Comparison of ENCODE assay signal across 23 cellular contexts in genomic region chr21:26553921-26554320, GRCh38. TPM values are rescaled to one million over a fixed set of nuclear protein-coding genes. Genes with fewer than 3 reads are reported as not detected.
DNase-seq lines count a peak whose midpoint lies in the region; ATAC-seq, FAIRE-seq and TF ChIP-seq lines count a peak whose summit lies in the region.
"Had no signal": no experiment of that assay in that cellular context is flagged by ENCODE, and none has a peak within 500 bp of the region (broad histone marks: within the 10 kb centered on the region; RNA-seq: fewer than 3 reads in every experiment).

No MANE protein-coding gene starts in this region.

- H2BK12ac ChIP-seq in H1 (ENCODE audit: low read depth, low read length), result no peak overlapping the region

- H3K23ac ChIP-seq in H1 (ENCODE audit: insufficient read length), result no peak overlapping the region

- in situ Hi-C loops in HepG2 (cut with HindIII; ENCODE audit: extremely low pct_ligation_motif_present, low pct_unique_long_range_greater_than_20kb), result no loop called here

- no peak overlapping the region for H3K14ac ChIP-seq in H1 (ENCODE audit: insufficient read length)

- H3K27me3 ChIP-seq in HepG2 (ENCODE audit: control insufficient read depth in 1 of 2, insufficient read depth in 2 of 2, low read length in 2 of 2) (no peaks in the 10 kb centered on the region), right lobe of liver (no peaks in the 10 kb centered on the region), H1 (replicated peaks in 1 of 4; ENCODE audit: control insufficient read depth in 3 of 4, extremely low read depth in 1 of 4, insufficient read depth in 3 of 4, low read length in 3 of 4) (no peaks in the 10 kb centered on the region), upper lobe of right lung (no peaks in the 10 kb centered on the region)
- H3K27me3 ChIP-seq: BLaER1 treated with 17β-estradiol and CSF1 and Interleukin-3, amounts not matched to agents 10 nM and 100 nM had no signal

- H3K9ac ChIP-seq in HepG2 (ENCODE audit: insufficient read depth, low read depth, low read length) (no peak overlapping the region), H1 (replicated peaks in 1 of 4; ENCODE audit: extremely low read depth in 1 of 4, low read depth in 3 of 4, low read length in 3 of 4) (no peak overlapping the region)
- H3K9ac ChIP-seq: BLaER1 treated with 17β-estradiol and CSF1 and Interleukin-3, amounts not matched to agents 10 nM and 100 nM had no signal

- H3K27ac ChIP-seq in HepG2 (ENCODE audit: extremely low read length, insufficient read depth, low read length) (no peak overlapping the region), right lobe of liver (no peak overlapping the region), H1 (ENCODE audit: low read depth, low read length) (no peak overlapping the region), upper lobe of right lung (peak overlapping the region; percentile 14)
- H3K27ac ChIP-seq: BLaER1 treated with 17β-estradiol and CSF1 and Interleukin-3, amounts not matched to agents 10 nM and 100 nM; PC-9 had no signal

- H3K79me1 ChIP-seq in H1 (ENCODE audit: low read depth, low read length), result peaks cover 2% of the 10 kb centered on the region; the same call in 1 of the 2 replicates

- CTCF ChIA-PET in HepG2 (lab: Yijun Ruan, JAX; ENCODE audit: low intra/inter-chr PET ratio, low total read pairs) (no interaction called here), H1 (lab: Charles Lee; ENCODE audit: partially characterized antibody) (interaction anchor here (0.7 to 2.3 kb wide), 3 partner anchors 11 to 752 kb away, joined by 3 to 5 read pairs (median 3); no protein-coding TSS in a partner anchor)

- DNase-seq in HepG2 (ENCODE audit: low spot score) (no peak), right lobe of liver (no peak), NCI-H69 (lab: John Stamatoyannopoulos, UW) (peak; percentile 78), H1 (ENCODE audit: low read depth in 1 of 2, low spot score in 2 of 2) (no peak), upper lobe of right lung (no peak), urothelium cell line (ENCODE audit: low spot score) (no peak)
- DNase-seq: AML-193; CD4-positive, alpha-beta T cell; DMS53; H7; NCI-H1048; NCI-H1436; NCI-H526 treated with DMSO at 0.1 percent for 48 hours; PC-9 had no signal

- no peak overlapping the region for H2BK15ac ChIP-seq in H1 (ENCODE audit: low read length)

- no peaks in the 10 kb centered on the region for H3K79me2 ChIP-seq in HepG2 (ENCODE audit: insufficient read depth, low read length)
- peaks cover 0 to 1% of the 10 kb centered on the region in 2 experiments; a peak in 2 of 4 replicates for H3K79me2 ChIP-seq in H1 (ENCODE audit: control insufficient read depth in 1 of 2, insufficient read depth in 2 of 2, low read length in 2 of 2)

- H2AFZ ChIP-seq in HepG2 (ENCODE audit: low read length) (no peak overlapping the region), H1 (ENCODE audit: low read length) (no peak overlapping the region)
- H2AFZ ChIP-seq: PC-9 had no signal

- H2BK5ac ChIP-seq in H1 (ENCODE audit: low read depth, low read length), result no peak overlapping the region

- no peaks in the 10 kb centered on the region for H3K23me2 ChIP-seq in H1 (ENCODE audit: low read depth, low read length)

- H3K36me3 ChIP-seq in HepG2 (replicated peaks in 1 of 2; ENCODE audit: control insufficient read depth in 1 of 2, insufficient read depth in 2 of 2, low read length in 2 of 2) (no peaks in the 10 kb centered on the region), right lobe of liver (no peaks in the 10 kb centered on the region), H1 (ENCODE audit: control insufficient read depth in 2 of 4, insufficient read depth in 4 of 4, low read length in 3 of 4) (no peaks in the 10 kb centered on the region; a peak in 1 of 8 replicates), upper lobe of right lung (no peaks in the 10 kb centered on the region)
- H3K36me3 ChIP-seq: BLaER1 treated with 17β-estradiol and CSF1 and Interleukin-3, amounts not matched to agents 10 nM and 100 nM had no signal

- H3K4me1 ChIP-seq in HepG2 (ENCODE audit: insufficient read depth, low read length), result no peaks in the 10 kb centered on the region
- no peaks in the 10 kb centered on the region for H3K4me1 ChIP-seq in right lobe of liver
- H3K4me1 ChIP-seq in H1 (replicated peaks in 1 of 4; ENCODE audit: control insufficient read depth in 3 of 4, insufficient read depth in 4 of 4, low read length in 3 of 4), result no peaks in the 10 kb centered on the region
- no peaks in the 10 kb centered on the region for H3K4me1 ChIP-seq in upper lobe of right lung

- 0% methylated on average over 2 of the region's 2 CpGs for WGBS in HepG2 (ENCODE audit: low lambda C conversion rate)
- 59% methylated on average over 2 of the region's 2 CpGs for WGBS in right lobe of liver (ENCODE audit: insufficient coverage, low coverage, low lambda C conversion rate, missing lambda C conversion rate)
- 94% methylated on average over 2 of the region's 2 CpGs; no CpG with 5 or more reads in 1 of the 2 experiments for WGBS in H1 (ENCODE audit: extremely low coverage in 1 of 2, insufficient coverage in 1 of 2, insufficient read length in 1 of 2, insufficient replicate concordance in 2 of 2, low coverage in 1 of 2, low lambda C conversion rate in 2 of 2, missing lambda C conversion rate in 1 of 2), 2 experiments

- POLR2A ChIA-PET in HepG2 (lab: Yijun Ruan, JAX) (no interaction called here), H1 (lab: Charles Lee; ENCODE audit: partially characterized antibody) (interaction anchor here (1.0 to 1.9 kb wide), 3 partner anchors 11 to 18 kb away, joined by 3 to 5 read pairs (median 3); no protein-coding TSS in a partner anchor)

- TF ChIP-seq POLR2A in HepG2 (IDR thresholded peaks at IDR 0.05; ENCODE audit: insufficient read depth in 1 of 2, low read depth in 2 of 2, low read length in 2 of 2) (no peak), right lobe of liver (IDR thresholded peaks at IDR 0.05) (no peak), H1 (IDR thresholded peaks at IDR 0.05; ENCODE audit: control extremely low read depth in 1 of 2, low read depth in 2 of 2, low read length in 2 of 2) (no peak)

- H2BK20ac ChIP-seq in H1 (ENCODE audit: low read length), result no peak overlapping the region

- H2AK5ac ChIP-seq in H1 (ENCODE audit: low read depth, low read length), result no peak overlapping the region

- H3K4me2 ChIP-seq in HepG2 (ENCODE audit: low read depth, low read length) (no peak overlapping the region), H1 (ENCODE audit: insufficient read depth in 1 of 2, low read depth in 2 of 2, low read length in 2 of 2) (no peak overlapping the region)
- H3K4me2 ChIP-seq: BLaER1 treated with 17β-estradiol and CSF1 and Interleukin-3, amounts not matched to agents 10 nM and 100 nM; PC-9 had no signal

- no peak overlapping the region for H4K8ac ChIP-seq in H1 (ENCODE audit: extremely low read depth, insufficient read depth, low read length)

- no peak for ATAC-seq in HepG2
- no peak for ATAC-seq in right lobe of liver
- ATAC-seq in upper lobe of right lung, result no peak
- ATAC-seq in HG02852 (IDR thresholded peaks at IDR 0.05; ENCODE audit: unreplicated experiment), result no peak
- no peak for ATAC-seq in HG02870 (IDR thresholded peaks at IDR 0.05; ENCODE audit: unreplicated experiment)
- ATAC-seq: Right ventricle myocardium inferior had no signal

- H4K5ac ChIP-seq in H1 (ENCODE audit: insufficient read length, low read depth, low read length), result no peak overlapping the region

- H3K4me3 ChIP-seq in HepG2 (replicated peaks in 1 of 3; ENCODE audit: insufficient read depth in 1 of 3, low read depth in 2 of 3, low read length in 3 of 3) (no peak overlapping the region), right lobe of liver (no peak overlapping the region), H1 (ENCODE audit: extremely low read depth in 1 of 4, insufficient read depth in 2 of 4, low read depth in 3 of 4, low read length in 4 of 4) (no peak overlapping the region), upper lobe of right lung (no peak overlapping the region)
- H3K4me3 ChIP-seq: BLaER1 treated with 17β-estradiol and CSF1 and Interleukin-3, amounts not matched to agents 10 nM and 100 nM; PC-9 had no signal

- no peak overlapping the region for H2BK120ac ChIP-seq in H1 (replicated peaks; ENCODE audit: low read depth, low read length)

- H3K4ac ChIP-seq in H1 (replicated peaks; ENCODE audit: insufficient read length, low read depth, low read length), result no peak overlapping the region

- TF ChIP-seq RAD21 in HepG2 (CRISPR knock-in tag; IDR thresholded peaks at IDR 0.05) (no peak), H1 (IDR thresholded peaks at IDR 0.05 in 1 of 2, conservative IDR thresholded peaks at IDR 0.05 in 1 of 2; ENCODE audit: low read depth in 2 of 2, low read length in 2 of 2) (no peak)

- FAIRE-seq in HepG2 (lab: Jason Lieb, UNC), result no peak
- FAIRE-seq in H1 (lab: Jason Lieb, UNC), result no peak
- no peak for FAIRE-seq in urothelium cell line (lab: Jason Lieb, UNC)
- FAIRE-seq: A204.1, D721Med had no signal

- TF ChIP-seq EP300 in HepG2 (IDR thresholded peaks at IDR 0.05; ENCODE audit: low read depth in 2 of 2, low read length in 2 of 2), result no peak
- no peak for TF ChIP-seq EP300 in HepG2 (CRISPR knock-in tag; IDR thresholded peaks at IDR 0.05; ENCODE audit: borderline replicate concordance)
- no peak for TF ChIP-seq EP300 in H1 (IDR thresholded peaks at IDR 0.05; ENCODE audit: borderline replicate concordance in 1 of 2, low read depth in 2 of 2, low read length in 2 of 2)

- H4K20me1 ChIP-seq in HepG2 (ENCODE audit: insufficient read depth, low read length) (no peaks in the 10 kb centered on the region), H1 (replicated peaks in 1 of 2; ENCODE audit: control insufficient read depth in 1 of 2, insufficient read depth in 2 of 2, low read length in 2 of 2) (peaks cover 0 to 2% of the 10 kb centered on the region in 2 experiments)
- H4K20me1 ChIP-seq: BLaER1 treated with 17β-estradiol and CSF1 and Interleukin-3, amounts not matched to agents 10 nM and 100 nM had no signal

- H3K18ac ChIP-seq in H1 (ENCODE audit: extremely low read depth, low read length), result no peak overlapping the region

- H4K91ac ChIP-seq in H1 (replicated peaks; ENCODE audit: insufficient read length, low read length), result no peak overlapping the region

- no peak overlapping the region for H3K56ac ChIP-seq in H1 (replicated peaks; ENCODE audit: insufficient read length, low read depth, low read length)

- TF ChIP-seq CTCF in HepG2 (CRISPR knock-in tag; IDR thresholded peaks at IDR 0.05) (no peak), right lobe of liver (IDR thresholded peaks at IDR 0.05) (no peak), H1 (IDR thresholded peaks at IDR 0.05; ENCODE audit: control extremely low read depth in 1 of 3, insufficient read depth in 1 of 3, low read depth in 1 of 3, low read length in 3 of 3) (no peak), upper lobe of right lung (IDR thresholded peaks at IDR 0.05) (no peak)

- BruUV-seq in HepG2 (replicated peaks; lab: Mats Ljungman, UMichigan), result no TSS peak

- intact Hi-C loops in HepG2 (cut with micrococcal nuclease; ENCODE audit: unreplicated experiment) (no loop called here), right lobe of liver (cut with DNase I) (no loop called here), upper lobe of right lung (cut with DNase I) (no loop called here)

- H3K9me3 ChIP-seq in HepG2 (ENCODE audit: low read length) (peaks cover 81% of the 10 kb centered on the region), right lobe of liver (no peaks in the 10 kb centered on the region), H1 (ENCODE audit: insufficient read depth in 2 of 2, low read depth in 1 of 2, low read length in 1 of 2) (no peaks in the 10 kb centered on the region), upper lobe of right lung (no peaks in the 10 kb centered on the region)
- H3K9me3 ChIP-seq: BLaER1 treated with 17β-estradiol and CSF1 and Interleukin-3, amounts not matched to agents 10 nM and 100 nM had no signal

RNA-seq across cellular contexts. Expression of gene CYYR1, which starts 19.2 kb away (rescaled TPM):
- total RNA-seq in HepG2 (2016; rRNA removed; fragmentation: Illumina TruSeq; extraction: Trizol) (not detected in 2 replicates), right lobe of liver (1 to 10 TPM; 1.4 to 3.3 (median 2.0) TPM), upper lobe of right lung (51.3 TPM)
- total RNA-seq in HepG2 (2016; cell fraction: cytosol; rRNA removed; fragmentation: Illumina TruSeq; extraction: Trizol; ENCODE audit: low read depth), result not detected in 2 replicates
- total RNA-seq in HepG2 (2016; cell fraction: insoluble cytoplasmic fraction; rRNA removed; fragmentation: Illumina TruSeq; extraction: Trizol), result not detected in 2 replicates
- not detected in 2 replicates for total RNA-seq in HepG2 (2016; cell fraction: membrane; rRNA removed; fragmentation: Illumina TruSeq; extraction: Trizol)
- not detected in 2 replicates for total RNA-seq in HepG2 (2016; cell fraction: nucleus; rRNA removed; fragmentation: Illumina TruSeq; extraction: Trizol)
- polyA plus RNA-seq in HepG2 (2011; rRNA removed) (not detected in 2 replicates), H1 (2011; rRNA removed) (12.2 and 18.9 TPM in 2 replicates)
- polyA plus RNA-seq in HepG2 (2011; cell fraction: cytosol; rRNA removed), result not detected in 2 replicates
- not detected in 2 replicates for polyA plus RNA-seq in HepG2 (2011; cell fraction: nucleus; rRNA removed)
- not detected in 2 replicates for polyA plus RNA-seq in HepG2 (2012)
- polyA plus RNA-seq in HepG2 (2016; cell fraction: cytosol; fragmentation: Illumina TruSeq; extraction: Trizol; ENCODE audit: low read depth), result not detected in 2 replicates
- polyA plus RNA-seq in HepG2 (2016; cell fraction: insoluble cytoplasmic fraction; fragmentation: Illumina TruSeq; extraction: Trizol; ENCODE audit: low read depth), result not detected in 2 replicates
- polyA plus RNA-seq in HepG2 (2016; cell fraction: membrane; fragmentation: Illumina TruSeq; extraction: Trizol; ENCODE audit: low read depth), result not detected in 2 replicates
- not detected in 2 replicates for polyA plus RNA-seq in HepG2 (2016; cell fraction: nucleus; fragmentation: Illumina TruSeq; extraction: Trizol; ENCODE audit: insufficient read depth, low read depth)
- not detected in 2 replicates for polyA minus RNA-seq in HepG2 (2011; rRNA and poly(A)+ RNA removed; ENCODE audit: low replicate concordance)
- polyA minus RNA-seq in HepG2 (2011; cell fraction: cytosol; rRNA and poly(A)+ RNA removed), result not detected in 2 replicates
- not detected in 2 replicates for polyA minus RNA-seq in HepG2 (2011; cell fraction: nucleus; rRNA and poly(A)+ RNA removed)
- 37.6 and 37.9 TPM in 2 replicates for total RNA-seq in H1 (2021; fragmentation: NEBNext Ultra II Directional; extraction: Animal tissue kit (Norgen Biotek cat#: 25700))
- polyA plus RNA-seq in H1 (2011; cell fraction: cytosol; rRNA removed), result 9.4 TPM
- 30.3 TPM for polyA plus RNA-seq in H1 (2011; cell fraction: nucleus; rRNA removed)
- polyA plus RNA-seq in H1 (2012, experiment 1 of 2), result 13.9 to 22.1 TPM (median 19.2 TPM) in 4 replicates
- 6.4 TPM for polyA plus RNA-seq in H1 (2012, experiment 2 of 2)
- 31.6 TPM for polyA plus RNA-seq in H1 (2013, experiment 1 of 2)
- 34.1 TPM for polyA plus RNA-seq in H1 (2013, experiment 2 of 2)
- 21.1 and 22.2 TPM in 2 replicates for polyA minus RNA-seq in H1 (2011; rRNA and poly(A)+ RNA removed)
- 9.0 TPM for polyA minus RNA-seq in H1 (2011; cell fraction: cytosol; rRNA and poly(A)+ RNA removed)
- 93.0 TPM for polyA minus RNA-seq in H1 (2011; cell fraction: nucleus; rRNA and poly(A)+ RNA removed)
- total RNA-seq: CD4-positive, alpha-beta T cell; G401; PC-9; RPMI7951 had no signal
- polyA plus RNA-seq: IgD-negative memory B cell had no signal

Comparison
In these comparisons a context has a peak if more than half of its experiments do, and no peak if none do; other contexts are left out.
1. Of the 41 proteins assayed by ChIP-seq in both HepG2 and H1: peak only in HepG2: none; only in H1: none; in both: MAFK; in neither: 40.